15 cellular contexts compared by ENCODE assay signal in the genomic region with DNA sequence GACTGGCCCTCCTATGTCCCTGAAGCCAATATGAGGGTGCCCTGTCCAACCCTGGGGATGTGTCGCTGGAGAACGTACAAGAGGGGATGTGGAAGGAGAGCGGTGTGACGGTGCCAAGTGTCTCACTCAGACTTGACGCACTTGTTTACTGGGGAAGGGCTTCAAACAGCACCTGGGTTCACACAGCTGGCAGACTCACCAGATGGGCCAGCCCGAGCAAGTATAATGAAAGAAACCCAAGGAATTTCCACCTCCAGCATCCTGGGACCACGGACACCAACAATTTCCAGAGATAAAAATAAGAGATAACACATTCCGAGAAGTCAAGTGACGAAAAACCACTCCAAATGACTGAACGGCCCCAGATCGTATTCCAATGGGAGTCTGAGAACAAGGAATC. TPM values are rescaled to one million over a fixed set of nuclear protein-coding genes. Genes with fewer than 3 reads are reported as not detected.
DNase-seq lines count a peak whose midpoint lies in the region; ATAC-seq and TF ChIP-seq lines count a peak whose summit lies in the region.
"Had no signal": no experiment of that assay in that cellular context is flagged by ENCODE, and none has a peak within 500 bp of the region (broad histone marks: within the 10 kb centered on the region; RNA-seq: fewer than 3 reads in every experiment).

No MANE protein-coding gene starts in this region.

- H3K27ac Mint-ChIP-seq in natural killer cell treated with Interleukin-12 subunit alpha and Interleukin-12 subunit beta and Interleukin-15 and Interleukin-18, amount 100 ng/mL, for 72 hours: peak overlapping the region; percentile 15 to 30
- peak overlapping the region in 1 of 2 donors; percentile 15 for H3K27ac Mint-ChIP-seq in natural killer cell
- no peak overlapping the region for H3K27ac Mint-ChIP-seq in activated T-helper 1 cell treated with anti-CD3 and anti-CD28 coated beads, Interleukin-12 subunit alpha, Interleukin-12 subunit beta, Interleukin-2, Interleukin-4 antibody, amounts not matched to agents 30 ng/mL and 10 ng/mL and 1 ng/mL, durations not matched to agents 14 hours and 24 hours and 36 hours
- peak overlapping the region; percentile 20 for H3K27ac Mint-ChIP-seq in glutamatergic neuron (ENCODE audit: unreplicated experiment)
- H3K27ac Mint-ChIP-seq: endodermal cell had no signal

- H3K9me3 Mint-ChIP-seq in natural killer cell treated with Interleukin-12 subunit alpha and Interleukin-12 subunit beta and Interleukin-15 and Interleukin-18, amount 100 ng/mL, for 72 hours: no peaks in the 10 kb centered on the region
- H3K9me3 Mint-ChIP-seq in natural killer cell (no peaks in the 10 kb centered on the region), glutamatergic neuron (ENCODE audit: unreplicated experiment) (peaks cover 15% of the 10 kb centered on the region)
- no peaks in the 10 kb centered on the region for H3K9me3 Mint-ChIP-seq in activated T-helper 1 cell treated with anti-CD3 and anti-CD28 coated beads, Interleukin-12 subunit alpha, Interleukin-12 subunit beta, Interleukin-2, Interleukin-4 antibody, amounts not matched to agents 30 ng/mL and 10 ng/mL and 1 ng/mL, durations not matched to agents 14 hours and 24 hours and 36 hours

- H3K4me3 Mint-ChIP-seq in natural killer cell treated with Interleukin-12 subunit alpha and Interleukin-12 subunit beta and Interleukin-15 and Interleukin-18, amount 100 ng/mL, for 72 hours: no peak overlapping the region
- no peak overlapping the region for H3K4me3 Mint-ChIP-seq in natural killer cell
- H3K4me3 Mint-ChIP-seq in activated T-helper 1 cell treated with anti-CD3 and anti-CD28 coated beads, Interleukin-12 subunit alpha, Interleukin-12 subunit beta, Interleukin-2, Interleukin-4 antibody, amounts not matched to agents 30 ng/mL and 10 ng/mL and 1 ng/mL, durations not matched to agents 14 hours and 24 hours and 36 hours: peak overlapping the region; percentile 13
- H3K4me3 Mint-ChIP-seq in glutamatergic neuron (ENCODE audit: unreplicated experiment): no peak overlapping the region
- H3K4me3 Mint-ChIP-seq: endodermal cell had no signal

- DNase-seq in natural killer cell treated with Interleukin-12 subunit alpha and Interleukin-12 subunit beta and Interleukin-15 and Interleukin-18, amount 100 ng/mL, for 72 hours (ENCODE audit: low spot score): no peak
- DNase-seq in natural killer cell (no peak), glutamatergic neuron (no peak), NCI-H2029 (lab: John Stamatoyannopoulos, UW) (no peak), Ammon's horn (ENCODE audit: low spot score) (no peak)
- DNase-seq in activated T-helper 1 cell treated with anti-CD3 and anti-CD28 coated beads, Interleukin-12 subunit alpha, Interleukin-12 subunit beta, Interleukin-2, Interleukin-4 antibody, amounts not matched to agents 30 ng/mL and 10 ng/mL and 1 ng/mL, durations not matched to agents 14 hours and 24 hours and 36 hours (ENCODE audit: low spot score): no peak
- DNase-seq: BE2C; endodermal cell; HCEC 1CT; NCI-H1092 treated with DMSO at 0.1 percent for 48 hours; NCI-H69; SK-N-SH; stimulated activated CD4-positive, alpha-beta T cell treated with anti-CD3 and anti-CD28 coated beads, Interleukin-2, amount 100 ng/mL, for 48 hours had no signal

- TF ChIP-seq CTCF in natural killer cell (IDR thresholded peaks at IDR 0.05) (no peak), glutamatergic neuron (IDR thresholded peaks at IDR 0.05; ENCODE audit: partially characterized antibody, unreplicated experiment) (no peak)

- intact Hi-C loops in natural killer cell (cut with micrococcal nuclease): no loop called here
- intact Hi-C loops in activated T-helper 1 cell treated with anti-CD3 and anti-CD28 coated beads, Interleukin-12 subunit alpha, Interleukin-12 subunit beta, Interleukin-2, Interleukin-4 antibody, amounts not matched to agents 30 ng/mL and 10 ng/mL and 1 ng/mL, durations not matched to agents 14 hours and 24 hours and 36 hours (cut with micrococcal nuclease): no loop called here

- H3K27me3 Mint-ChIP-seq in natural killer cell treated with Interleukin-12 subunit alpha and Interleukin-12 subunit beta and Interleukin-15 and Interleukin-18, amount 100 ng/mL, for 72 hours: no peaks in the 10 kb centered on the region
- H3K27me3 Mint-ChIP-seq in natural killer cell (ENCODE audit: low read depth in 2 of 2) (no peaks in the 10 kb centered on the region), glutamatergic neuron (ENCODE audit: unreplicated experiment) (peaks cover 7% of the 10 kb centered on the region)
- H3K27me3 Mint-ChIP-seq in activated T-helper 1 cell treated with anti-CD3 and anti-CD28 coated beads, Interleukin-12 subunit alpha, Interleukin-12 subunit beta, Interleukin-2, Interleukin-4 antibody, amounts not matched to agents 30 ng/mL and 10 ng/mL and 1 ng/mL, durations not matched to agents 14 hours and 24 hours and 36 hours (ENCODE audit: insufficient read depth): no peaks in the 10 kb centered on the region

- ATAC-seq in natural killer cell treated with Interleukin-12 subunit alpha and Interleukin-12 subunit beta and Interleukin-15 and Interleukin-18, amount 100 ng/mL, for 72 hours: no peak
- ATAC-seq in natural killer cell: no peak
- ATAC-seq in GM18867 (IDR thresholded peaks at IDR 0.05; ENCODE audit: unreplicated experiment): no peak
- ATAC-seq: PC-3 had no signal

- peaks cover 9% of the 10 kb centered on the region for H3K36me3 Mint-ChIP-seq in natural killer cell treated with Interleukin-12 subunit alpha and Interleukin-12 subunit beta and Interleukin-15 and Interleukin-18, amount 100 ng/mL, for 72 hours
- H3K36me3 Mint-ChIP-seq in natural killer cell (no peaks in the 10 kb centered on the region), glutamatergic neuron (ENCODE audit: unreplicated experiment) (no peaks in the 10 kb centered on the region)
- H3K36me3 Mint-ChIP-seq in activated T-helper 1 cell treated with anti-CD3 and anti-CD28 coated beads, Interleukin-12 subunit alpha, Interleukin-12 subunit beta, Interleukin-2, Interleukin-4 antibody, amounts not matched to agents 30 ng/mL and 10 ng/mL and 1 ng/mL, durations not matched to agents 14 hours and 24 hours and 36 hours (ENCODE audit: low read depth): peaks cover 49% of the 10 kb centered on the region

- H3K4me1 Mint-ChIP-seq in natural killer cell treated with Interleukin-12 subunit alpha and Interleukin-12 subunit beta and Interleukin-15 and Interleukin-18, amount 100 ng/mL, for 72 hours (ENCODE audit: low read depth in 2 of 2): peaks cover 19 to 29% of the 10 kb centered on the region in 2 donors
- peaks cover 29 to 34% of the 10 kb centered on the region in 2 donors for H3K4me1 Mint-ChIP-seq in natural killer cell
- peaks cover 31% of the 10 kb centered on the region for H3K4me1 Mint-ChIP-seq in activated T-helper 1 cell treated with anti-CD3 and anti-CD28 coated beads, Interleukin-12 subunit alpha, Interleukin-12 subunit beta, Interleukin-2, Interleukin-4 antibody, amounts not matched to agents 30 ng/mL and 10 ng/mL and 1 ng/mL, durations not matched to agents 14 hours and 24 hours and 36 hours (ENCODE audit: low read depth)
- peaks cover 17% of the 10 kb centered on the region for H3K4me1 Mint-ChIP-seq in glutamatergic neuron (ENCODE audit: low read depth, unreplicated experiment)

RNA-seq across cellular contexts. Expression of gene ATP5MF, which starts 5.3 kb away (rescaled TPM):
- 100 to 1,000 TPM; 167 to 319 TPM for total RNA-seq in natural killer cell treated with Interleukin-12 subunit alpha and Interleukin-12 subunit beta and Interleukin-15 and Interleukin-18, amount 100 ng/mL, for 72 hours
- total RNA-seq in natural killer cell (100 to 1,000 TPM in 2 of 3 donors, 10 to 100 TPM in 1; 90.8 to 123 (median 111) TPM), glutamatergic neuron (ENCODE audit: unreplicated experiment) (291 TPM)
- total RNA-seq in activated T-helper 1 cell treated with anti-CD3 and anti-CD28 coated beads, Interleukin-12 subunit alpha, Interleukin-12 subunit beta, Interleukin-2, Interleukin-4 antibody, amounts not matched to agents 30 ng/mL and 10 ng/mL and 1 ng/mL, durations not matched to agents 14 hours and 24 hours and 36 hours: 392 and 397 TPM in 2 replicates

RNA-seq across cellular contexts. Expression of gene ZNF789, which starts 12.0 kb away (rescaled TPM):
- 10 to 100 TPM; 15.3 to 38.5 TPM for total RNA-seq in natural killer cell treated with Interleukin-12 subunit alpha and Interleukin-12 subunit beta and Interleukin-15 and Interleukin-18, amount 100 ng/mL, for 72 hours
- total RNA-seq in natural killer cell: 10 to 100 TPM; 16.7 to 18.6 (median 16.8) TPM
- total RNA-seq in activated T-helper 1 cell treated with anti-CD3 and anti-CD28 coated beads, Interleukin-12 subunit alpha, Interleukin-12 subunit beta, Interleukin-2, Interleukin-4 antibody, amounts not matched to agents 30 ng/mL and 10 ng/mL and 1 ng/mL, durations not matched to agents 14 hours and 24 hours and 36 hours: 19.6 and 22.4 TPM in 2 replicates
- 19.5 TPM for total RNA-seq in glutamatergic neuron (ENCODE audit: unreplicated experiment)

RNA-seq across cellular contexts. Expression of gene CPSF4, which starts 21.9 kb away (rescaled TPM):
- 10 to 100 TPM; 51.1 to 91.1 TPM for total RNA-seq in natural killer cell treated with Interleukin-12 subunit alpha and Interleukin-12 subunit beta and Interleukin-15 and Interleukin-18, amount 100 ng/mL, for 72 hours
- total RNA-seq in natural killer cell (10 to 100 TPM; 54.0 to 61.6 (median 54.8) TPM), glutamatergic neuron (ENCODE audit: unreplicated experiment) (106 TPM)
- 92.3 and 93.2 TPM in 2 replicates for total RNA-seq in activated T-helper 1 cell treated with anti-CD3 and anti-CD28 coated beads, Interleukin-12 subunit alpha, Interleukin-12 subunit beta, Interleukin-2, Interleukin-4 antibody, amounts not matched to agents 30 ng/mL and 10 ng/mL and 1 ng/mL, durations not matched to agents 14 hours and 24 hours and 36 hours

RNA-seq across cellular contexts. Expression of gene PTCD1, which starts 22.1 kb away (rescaled TPM):
- 10 to 100 TPM in 1 of 2 donors, 1 to 10 TPM in 1; 5.9 to 15.3 TPM for total RNA-seq in natural killer cell treated with Interleukin-12 subunit alpha and Interleukin-12 subunit beta and Interleukin-15 and Interleukin-18, amount 100 ng/mL, for 72 hours
- total RNA-seq in natural killer cell (1 to 10 TPM; 5.3 to 6.6 (median 6.4) TPM), glutamatergic neuron (ENCODE audit: unreplicated experiment) (5.5 TPM)
- total RNA-seq in activated T-helper 1 cell treated with anti-CD3 and anti-CD28 coated beads, Interleukin-12 subunit alpha, Interleukin-12 subunit beta, Interleukin-2, Interleukin-4 antibody, amounts not matched to agents 30 ng/mL and 10 ng/mL and 1 ng/mL, durations not matched to agents 14 hours and 24 hours and 36 hours: 13.7 and 16.0 TPM in 2 replicates

RNA-seq across cellular contexts. Expression of gene ZNF394, which starts 39.4 kb away (rescaled TPM):
- 10 to 100 TPM; 62.0 to 70.5 TPM for total RNA-seq in natural killer cell treated with Interleukin-12 subunit alpha and Interleukin-12 subunit beta and Interleukin-15 and Interleukin-18, amount 100 ng/mL, for 72 hours
- total RNA-seq in natural killer cell: 100 to 1,000 TPM; 188 to 237 (median 215) TPM
- total RNA-seq in activated T-helper 1 cell treated with anti-CD3 and anti-CD28 coated beads, Interleukin-12 subunit alpha, Interleukin-12 subunit beta, Interleukin-2, Interleukin-4 antibody, amounts not matched to agents 30 ng/mL and 10 ng/mL and 1 ng/mL, durations not matched to agents 14 hours and 24 hours and 36 hours: 38.3 and 40.8 TPM in 2 replicates
- total RNA-seq in glutamatergic neuron (ENCODE audit: unreplicated experiment): 19.9 TPM
